1 cellular context compared by ENCODE assay signal in genomic region chr19:46486358-46486757, GRCh38.
TF ChIP-seq lines count a peak whose summit lies in the region.

No MANE protein-coding gene starts in this region.

TF ChIP-seq in HEK293, 187 proteins besides CTCF, POLR2A, EP300 and RAD21 (continued from another document):
- TF ChIP-seq, protein P1, sequence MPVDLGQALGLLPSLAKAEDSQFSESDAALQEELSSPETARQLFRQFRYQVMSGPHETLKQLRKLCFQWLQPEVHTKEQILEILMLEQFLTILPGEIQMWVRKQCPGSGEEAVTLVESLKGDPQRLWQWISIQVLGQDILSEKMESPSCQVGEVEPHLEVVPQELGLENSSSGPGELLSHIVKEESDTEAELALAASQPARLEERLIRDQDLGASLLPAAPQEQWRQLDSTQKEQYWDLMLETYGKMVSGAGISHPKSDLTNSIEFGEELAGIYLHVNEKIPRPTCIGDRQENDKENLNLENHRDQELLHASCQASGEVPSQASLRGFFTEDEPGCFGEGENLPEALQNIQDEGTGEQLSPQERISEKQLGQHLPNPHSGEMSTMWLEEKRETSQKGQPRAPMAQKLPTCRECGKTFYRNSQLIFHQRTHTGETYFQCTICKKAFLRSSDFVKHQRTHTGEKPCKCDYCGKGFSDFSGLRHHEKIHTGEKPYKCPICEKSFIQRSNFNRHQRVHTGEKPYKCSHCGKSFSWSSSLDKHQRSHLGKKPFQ (tag by site-specific recombination; IDR thresholded peaks at IDR 0.05), result no peak
- no peak for TF ChIP-seq ZNF169 (tag by site-specific recombination; IDR thresholded peaks at IDR 0.05)
